In genomic region chr14:103808403-103809001, GRCh38 we compare ENCODE assay signal across 8 cellular contexts. TPM values are rescaled to one million over a fixed set of nuclear protein-coding genes. Genes with fewer than 3 reads are reported as not detected.
DNase-seq lines count a peak whose midpoint lies in the region; ATAC-seq and FAIRE-seq lines count a peak whose summit lies in the region.

No MANE protein-coding gene starts in this region.

- H3K36me3 Mint-ChIP-seq in activated naive CD4-positive, alpha-beta T cell treated with anti-CD3 and anti-CD28 coated beads for 36 hours (ENCODE audit: low read depth), result no peaks in the 10 kb centered on the region

- in situ Hi-C loops in SK-MEL-5 (cut with HindIII; ENCODE audit: low pct_unique_long_range_greater_than_20kb, low sequenced_read_pairs), result loop anchor here (25.0 kb wide), 1 partner anchor 129 kb away; the partner anchor contains the start of genes RD3L and TDRD9

- H3K9me3 Mint-ChIP-seq in activated naive CD4-positive, alpha-beta T cell treated with anti-CD3 and anti-CD28 coated beads for 36 hours, result no peaks in the 10 kb centered on the region

- no peak overlapping the region for H3K4me3 Mint-ChIP-seq in activated naive CD4-positive, alpha-beta T cell treated with anti-CD3 and anti-CD28 coated beads for 36 hours

- H3K4me1 Mint-ChIP-seq in activated naive CD4-positive, alpha-beta T cell treated with anti-CD3 and anti-CD28 coated beads for 36 hours (ENCODE audit: low read depth), result peaks cover 15% of the 10 kb centered on the region

- DNase-seq in DMS153 (lab: John Stamatoyannopoulos, UW) (peak; percentile 9), LoVo (ENCODE audit: low spot score) (peak; percentile 64), SK-MEL-5 (ENCODE audit: low read depth, low spot score) (peak; percentile 87), head of caudate nucleus (peak; percentile 13 to 89 (median 69)), posterior vena cava (ENCODE audit: low spot score) (peak; percentile 84), urothelium cell line (ENCODE audit: low spot score) (peak; percentile 55)
- DNase-seq in activated naive CD4-positive, alpha-beta T cell treated with anti-CD3 and anti-CD28 coated beads for 36 hours, result peak; percentile 80

- no peak overlapping the region for H3K27ac Mint-ChIP-seq in activated naive CD4-positive, alpha-beta T cell treated with anti-CD3 and anti-CD28 coated beads for 36 hours

- intact Hi-C loops in activated naive CD4-positive, alpha-beta T cell treated with anti-CD3 and anti-CD28 coated beads for 36 hours (cut with micrococcal nuclease), result loop anchor here (1.0 to 10.0 kb wide), 5 partner anchors 64 to 266 kb away; no protein-coding TSS in a partner anchor
- intact Hi-C loops in head of caudate nucleus (cut with DNase I) (no loop called here), posterior vena cava (cut with DNase I) (loop anchor here (5.0 to 10.0 kb wide), 2 partner anchors 104 to 176 kb away; no protein-coding TSS in a partner anchor)

- H3K27me3 Mint-ChIP-seq in activated naive CD4-positive, alpha-beta T cell treated with anti-CD3 and anti-CD28 coated beads for 36 hours (ENCODE audit: low read depth), result no peaks in the 10 kb centered on the region

- FAIRE-seq in urothelium cell line (lab: Jason Lieb, UNC), result no peak

- no peak for ATAC-seq in GM19328 (IDR thresholded peaks at IDR 0.05; ENCODE audit: unreplicated experiment)

- CTCF ChIA-PET in activated naive CD4-positive, alpha-beta T cell treated with anti-CD3 and anti-CD28 coated beads for 36 hours (lab: Charles Lee), result interaction anchor here (0.5 to 4.4 kb wide), 39 partner anchors 9 to 265 kb away, joined by 3 to 27 read pairs (median 4); a partner anchor contains a TSS

RNA-seq across cellular contexts. Expression of gene PPP1R13B, which starts 38.9 kb away (rescaled TPM):
- 3.2 and 6.2 TPM in 2 replicates for total RNA-seq in SK-MEL-5 (2014; rRNA removed; shearing (Covaris generic))
- 7.7 and 11.5 TPM in 2 replicates for polyA plus RNA-seq in SK-MEL-5 (2015; cell fraction: cytosol; rRNA removed)
- polyA plus RNA-seq in SK-MEL-5 (2015; cell fraction: nucleus; rRNA removed), result 26.9 and 38.7 TPM in 2 replicates
- 1 to 10 TPM; 8.0 to 8.6 TPM for total RNA-seq in activated naive CD4-positive, alpha-beta T cell treated with anti-CD3 and anti-CD28 coated beads for 36 hours
- 10 to 100 TPM; 17.8 to 29.6 TPM for total RNA-seq in posterior vena cava

Comparison
In these comparisons a context has a peak if more than half of its experiments do, and no peak if none do; other contexts are left out.
1. DNase-seq: peak in every context shown above with its lines; median percentile 87 in SK-MEL-5; 84 in posterior vena cava; 80 in activated naive CD4-positive, alpha-beta T cell treated with anti-CD3 and anti-CD28 coated beads for 36 hours; 69 in head of caudate nucleus; 64 in LoVo; 55 in urothelium cell line; 9 in DMS153.